Comparison of ENCODE assay signal across 21 cellular contexts in the genomic region with DNA sequence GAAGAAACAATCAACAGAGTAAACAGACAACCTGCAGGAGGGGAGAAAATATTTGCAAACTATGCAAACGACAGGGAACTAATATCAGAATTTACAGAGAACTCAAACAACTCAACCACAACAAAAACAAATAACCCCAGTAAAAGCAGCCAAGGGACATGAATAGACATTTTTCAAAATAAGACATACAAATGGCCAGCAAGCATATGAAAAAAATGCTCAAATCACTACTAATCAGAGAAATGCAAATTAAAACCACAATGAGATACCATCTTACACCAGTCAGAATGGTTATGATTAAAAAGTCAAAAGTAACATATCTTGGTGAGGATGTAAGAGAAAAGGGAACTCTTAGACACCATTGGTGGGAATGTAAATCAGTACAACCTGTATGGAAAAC.
"Had no signal": no experiment of that assay in that cellular context is flagged by ENCODE, and none has a peak within 500 bp of the region (broad histone marks: within the 10 kb centered on the region; RNA-seq: fewer than 3 reads in every experiment).

No MANE protein-coding gene starts in this region.

- H3K27me3 ChIP-seq: heart left ventricle, pancreas, stomach, transverse colon had no signal

- H3K9me3 ChIP-seq: pancreas, transverse colon had no signal

- H3K27me3 Mint-ChIP-seq: naive B cell had no signal

- H3K4me3 Mint-ChIP-seq: naive B cell, nephron had no signal

- H3K27ac ChIP-seq: heart left ventricle, pancreas, stomach, thoracic aorta, transverse colon had no signal

- H3K4me1 ChIP-seq: heart left ventricle, pancreas, stomach, transverse colon had no signal

- H3K4me3 ChIP-seq: heart left ventricle, pancreas, stomach, thoracic aorta, transverse colon had no signal

- H3K27ac Mint-ChIP-seq: naive B cell, nephron, progenitor cell of endocrine pancreas had no signal

- H3K4me1 Mint-ChIP-seq: naive B cell had no signal

- H3K36me3 ChIP-seq: heart left ventricle, pancreas, stomach, thoracic aorta, transverse colon had no signal

- ATAC-seq: esophagus mucosa, heart left ventricle, left colon, pancreas, right cardiac atrium had no signal

- DNase-seq: cortex of kidney; effector memory CD4-positive, alpha-beta T cell; foreskin melanocyte; heart left ventricle; hippocampal formation; left colon; mesendoderm; naive B cell; occipital lobe; pancreas; right cardiac atrium; small intestine; stimulated activated CD4-positive, alpha-beta T cell treated with anti-CD3 and anti-CD28 coated beads, Interleukin-12 subunit alpha, Interleukin-12 subunit beta, amount 100 ng/mL, for 4 hours; stimulated activated naive CD4-positive, alpha-beta T cell; stomach; substantia nigra; transverse colon had no signal

- H3K36me3 Mint-ChIP-seq: naive B cell had no signal
